ENCODE assay signal across 8 cellular contexts in the genomic region with DNA sequence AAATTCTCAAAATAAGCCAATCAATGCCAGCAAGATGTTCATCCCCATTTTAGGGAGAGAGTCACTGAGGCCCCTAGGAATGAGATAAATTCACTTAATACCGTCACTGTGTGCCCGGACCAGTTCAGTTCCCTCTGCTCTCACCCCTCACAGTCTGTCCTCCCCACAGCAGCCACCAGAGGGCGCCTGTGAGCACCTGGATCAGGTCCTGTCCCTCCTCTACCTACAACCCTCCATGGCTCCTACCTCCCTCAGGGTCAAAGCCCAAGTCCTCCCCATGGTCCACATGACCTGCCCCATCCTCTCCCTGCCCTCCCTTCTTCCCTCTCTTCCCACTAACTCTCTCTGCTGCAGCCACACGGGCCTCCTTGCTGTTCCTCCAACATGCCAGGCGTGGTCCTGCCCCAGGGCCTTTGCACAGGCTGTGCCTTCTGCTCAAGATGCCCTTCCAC. TPM values are rescaled to one million over a fixed set of nuclear protein-coding genes. Genes with fewer than 3 reads are reported as not detected.
DNase-seq lines count a peak whose midpoint lies in the region; ATAC-seq and TF ChIP-seq lines count a peak whose summit lies in the region.

No MANE protein-coding gene starts in this region.

- H3K27me3 ChIP-seq in CD4-positive, alpha-beta T cell (ENCODE audit: control insufficient read depth, insufficient read depth, low read length), result peaks cover 3% of the 10 kb centered on the region
- no peaks in the 10 kb centered on the region for H3K27me3 ChIP-seq in Karpas-422 (ENCODE audit: low read length)
- H3K27me3 ChIP-seq in neuronal stem cell (ENCODE audit: control insufficient read depth in 3 of 3, insufficient read depth in 3 of 3, low read depth in 1 of 3, low read length in 3 of 3), result peaks cover 0 to 9% (median 0%) of the 10 kb centered on the region in 3 experiments
- H3K27me3 ChIP-seq in transverse colon, result peaks cover 17% of the 10 kb centered on the region

- H2BK12ac ChIP-seq in neuronal stem cell (ENCODE audit: low read length), result no peak overlapping the region

- H3K9me3 ChIP-seq in CD4-positive, alpha-beta T cell (ENCODE audit: control insufficient read depth, low read length), result no peaks in the 10 kb centered on the region
- H3K9me3 ChIP-seq in Karpas-422 (ENCODE audit: low read length) (no peaks in the 10 kb centered on the region), neuronal stem cell (replicated peaks in 1 of 2; ENCODE audit: control insufficient read depth in 2 of 2, insufficient read depth in 1 of 2, low read depth in 1 of 2, low read length in 2 of 2) (no peaks in the 10 kb centered on the region), transverse colon (no peaks in the 10 kb centered on the region)

- H3K27me3 Mint-ChIP-seq in CD4-positive, alpha-beta T cell, result peaks cover 19% of the 10 kb centered on the region

- H3K4me3 Mint-ChIP-seq in CD4-positive, alpha-beta T cell, result no peak overlapping the region

- no peaks in the 10 kb centered on the region for H3K36me3 Mint-ChIP-seq in CD4-positive, alpha-beta T cell (ENCODE audit: low read depth)

- no peak overlapping the region for H3K18ac ChIP-seq in neuronal stem cell (ENCODE audit: low read length)

- H4K8ac ChIP-seq in neuronal stem cell (ENCODE audit: low read depth, low read length), result peak overlapping the region; percentile 43

- H3K79me2 ChIP-seq in Karpas-422 (ENCODE audit: low read length), result no peaks in the 10 kb centered on the region

- POLR2A ChIA-PET in CD4-positive, alpha-beta T cell (lab: Charles Lee), result no interaction called here

- intact Hi-C loops in CD4-positive, alpha-beta T cell (cut with DNase I, micrococcal nuclease), result no loop called here
- intact Hi-C loops in transverse colon (cut with DNase I; ENCODE audit: low total_unique reads), result no loop called here

- WGBS in neuronal stem cell (ENCODE audit: extremely low coverage in 2 of 2, insufficient read length in 2 of 2, insufficient replicate concordance in 1 of 2), 2 donors, result no CpG with 5 or more reads among the region's 5 CpGs
- 32% methylated on average over 5 of the region's 5 CpGs; no CpG with 5 or more reads in 1 of the 2 donors for WGBS in transverse colon (ENCODE audit: low coverage in 1 of 2), 2 donors

- H3K4me1 ChIP-seq in Karpas-422 (ENCODE audit: low read length), result no peaks in the 10 kb centered on the region
- no peaks in the 10 kb centered on the region for H3K4me1 ChIP-seq in neuronal stem cell (ENCODE audit: control insufficient read depth in 2 of 2, insufficient read depth in 1 of 2, low read depth in 1 of 2, low read length in 2 of 2)
- peaks cover 0 to 3% (median 0%) of the 10 kb centered on the region in 4 donors for H3K4me1 ChIP-seq in transverse colon

- no peak overlapping the region for H3K27ac Mint-ChIP-seq in CD4-positive, alpha-beta T cell

- no peak overlapping the region for H2BK5ac ChIP-seq in neuronal stem cell (ENCODE audit: low read length)

- no peak overlapping the region for H2AK5ac ChIP-seq in neuronal stem cell (ENCODE audit: low read depth, low read length)

- H3K27ac ChIP-seq in CD4-positive, alpha-beta T cell (ENCODE audit: low read depth, low read length), result no peak overlapping the region
- no peak overlapping the region for H3K27ac ChIP-seq in Karpas-422 (ENCODE audit: low read length)
- H3K27ac ChIP-seq in neuronal stem cell (replicated peaks; ENCODE audit: low read length), result no peak overlapping the region
- no peak overlapping the region for H3K27ac ChIP-seq in transverse colon

- peak overlapping the region; percentile 83 for H2BK120ac ChIP-seq in neuronal stem cell (ENCODE audit: low read depth, low read length)

- DNase-seq in CD4-positive, alpha-beta T cell, result peak; percentile 58 to 81 (median 68)
- DNase-seq in Karpas-422 (peak; percentile 83), neuronal stem cell (ENCODE audit: low spot score) (no peak), transverse colon (peak; percentile 78), 8988T (no peak), NCI-H1048 (lab: John Stamatoyannopoulos, UW) (no peak)
- peak; percentile 71 to 75 for DNase-seq in activated CD4-positive, alpha-beta T cell treated with anti-CD3 and anti-CD28 coated beads, Interleukin-2, amount 50 U/mL, for 4 hours
- DNase-seq in effector CD8-positive, alpha-beta T cell (lab: John Stamatoyannopoulos, UW), result peak; percentile 70

- CTCF ChIA-PET in CD4-positive, alpha-beta T cell (lab: Charles Lee), result interaction anchor here (3.3 kb wide), 1 partner anchor 105 kb away, joined by 11 read pairs; no protein-coding TSS in a partner anchor

- peak overlapping the region; percentile 25 for H3K23ac ChIP-seq in neuronal stem cell (ENCODE audit: low read depth, low read length, poor library complexity)

- in situ Hi-C loops in transverse colon (cut with MboI; ENCODE audit: low pct_ligation_motif_present in 1 of 4, low pct_unique_long_range_greater_than_20kb in 1 of 4, low sequenced_read_pairs in 3 of 4), result loop anchor here (5.0 to 10.0 kb wide), 4 partner anchors 100 to 150 kb away; no protein-coding TSS in a partner anchor

- H4K91ac ChIP-seq in neuronal stem cell (ENCODE audit: low read depth, low read length, poor library complexity), result no peak overlapping the region

- H2AFZ ChIP-seq in Karpas-422 (ENCODE audit: low read length) (no peak overlapping the region), neuronal stem cell (ENCODE audit: low read length) (no peak overlapping the region)

- no peaks in the 10 kb centered on the region for H3K4me1 Mint-ChIP-seq in CD4-positive, alpha-beta T cell (ENCODE audit: low read depth)

- peak; percentile 65 for TF ChIP-seq CTCF in CD4-positive, alpha-beta T cell (IDR thresholded peaks at IDR 0.05)
- TF ChIP-seq CTCF in transverse colon (IDR thresholded peaks at IDR 0.05), result peak; percentile 63 to 82 (median 73)

- peak; percentile 76 for ATAC-seq in CD4-positive, alpha-beta T cell (ENCODE audit: poor library complexity)

- no peaks in the 10 kb centered on the region for H3K36me3 ChIP-seq in Karpas-422 (ENCODE audit: insufficient read depth, low read length)
- H3K36me3 ChIP-seq in neuronal stem cell (replicated peaks in 1 of 2; ENCODE audit: control insufficient read depth in 2 of 2, insufficient read depth in 2 of 2, low read length in 2 of 2), result no peaks in the 10 kb centered on the region
- no peaks in the 10 kb centered on the region for H3K36me3 ChIP-seq in transverse colon

- H3K9me2 ChIP-seq in Karpas-422 (replicated peaks; ENCODE audit: insufficient read depth, low read length), result no peaks in the 10 kb centered on the region

- no peak for TF ChIP-seq EP300 in transverse colon (IDR thresholded peaks at IDR 0.05; ENCODE audit: low read depth)

- H3K4me3 ChIP-seq in Karpas-422 (ENCODE audit: low read length) (no peak overlapping the region), neuronal stem cell (ENCODE audit: low read length in 2 of 2) (no peak overlapping the region), transverse colon (no peak overlapping the region)

- no peak overlapping the region for H3K4me2 ChIP-seq in Karpas-422 (ENCODE audit: low read depth, low read length, poor library complexity, severe bottlenecking)
- H3K4me2 ChIP-seq in neuronal stem cell (ENCODE audit: insufficient read depth, low read length, poor library complexity, severe bottlenecking), result no peak overlapping the region

- H3K14ac ChIP-seq in neuronal stem cell (ENCODE audit: low read length), result peak overlapping the region; percentile 71

- no peaks in the 10 kb centered on the region for H4K20me1 ChIP-seq in Karpas-422 (ENCODE audit: insufficient read depth, low read depth, low read length)

- no peak overlapping the region for H3K9ac ChIP-seq in Karpas-422 (ENCODE audit: low read length)
- H3K9ac ChIP-seq in neuronal stem cell (ENCODE audit: low read depth, low read length, poor library complexity), result no peak overlapping the region

- H3K79me1 ChIP-seq in neuronal stem cell (ENCODE audit: low read depth, low read length), result peaks cover 10% of the 10 kb centered on the region

- no peaks in the 10 kb centered on the region for H3K9me3 Mint-ChIP-seq in CD4-positive, alpha-beta T cell

- no peak for TF ChIP-seq POLR2A in transverse colon (IDR thresholded peaks at IDR 0.05)

- no peak overlapping the region for H2BK15ac ChIP-seq in neuronal stem cell (ENCODE audit: low read length)

- H3K4ac ChIP-seq in neuronal stem cell (ENCODE audit: low read length), result no peak overlapping the region

RNA-seq across cellular contexts. Expression of a gene that starts 42.0 kb away (rescaled TPM):
- 10 to 100 TPM; 22.1 to 22.2 TPM for total RNA-seq in CD4-positive, alpha-beta T cell
- 0.82 and 4.4 TPM in 2 replicates for total RNA-seq in Karpas-422 (2014; rRNA removed; shearing (Covaris generic); ENCODE audit: low replicate concordance)
- 4.0 TPM for polyA plus RNA-seq in neuronal stem cell (2013, experiment 1 of 2)
- 4.5 TPM for polyA plus RNA-seq in neuronal stem cell (2013, experiment 2 of 2)
- total RNA-seq in transverse colon, result 100 to 1,000 TPM in 1 of 4 donors, 10 to 100 TPM in 3; 39.9 to 145 (median 68.1) TPM

Comparison
In these comparisons a context has a peak if more than half of its experiments do, and no peak if none do; other contexts are left out.
1. DNase-seq: peak in CD4-positive, alpha-beta T cell (10 of 10), Karpas-422 (single experiment), activated CD4-positive, alpha-beta T cell treated with anti-CD3 and anti-CD28 coated beads, Interleukin-2, amount 50 U/mL, for 4 hours (2 of 2), effector CD8-positive, alpha-beta T cell (single experiment) and transverse colon (single experiment); none in neuronal stem cell (single experiment), 8988T (single experiment) and NCI-H1048 (single experiment).